Comparison of ENCODE assay signal across 8 cellular contexts in the genomic region with DNA sequence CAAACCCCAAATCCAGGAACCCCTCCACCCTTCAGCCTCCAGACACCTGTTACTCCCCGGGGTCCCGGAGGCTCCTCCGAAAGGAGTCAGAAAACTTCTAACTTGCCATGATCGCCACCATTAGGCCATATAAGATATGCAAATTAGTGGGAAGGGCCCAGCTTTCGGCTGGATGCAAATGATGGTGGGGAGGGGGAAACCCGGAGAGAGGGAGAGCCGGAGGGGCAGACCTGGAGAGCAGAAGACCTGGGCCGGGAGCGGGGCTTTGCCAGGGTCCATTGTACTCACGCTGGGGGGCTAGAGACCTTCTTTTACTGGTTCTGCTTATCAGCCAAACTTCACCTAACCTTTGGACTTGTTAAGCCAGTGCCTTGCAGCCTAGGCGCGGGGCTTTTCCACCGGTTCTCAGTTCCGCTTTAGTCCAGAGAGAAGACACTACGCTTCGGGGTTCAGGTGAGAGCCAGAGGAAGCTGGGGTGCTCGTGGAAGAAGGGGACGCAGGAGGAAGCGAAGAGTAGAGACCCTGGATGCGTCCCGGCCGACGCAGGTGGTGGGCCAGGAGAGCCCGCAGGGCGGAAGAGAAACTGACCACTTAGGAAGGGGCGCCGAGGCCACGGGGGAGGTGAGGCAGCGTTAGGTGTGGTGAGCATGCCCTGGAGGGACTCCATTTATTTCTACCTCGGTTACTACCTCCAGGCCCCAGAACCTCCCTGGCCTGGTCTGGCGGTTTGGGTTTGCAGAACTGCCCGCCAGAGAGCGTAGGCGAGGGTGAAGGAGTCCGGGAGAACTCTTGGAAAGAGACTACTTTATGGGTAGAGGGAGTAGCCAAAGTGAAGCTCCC. TPM values are rescaled to one million over a fixed set of nuclear protein-coding genes. Genes with fewer than 3 reads are reported as not detected.
DNase-seq lines count a peak whose midpoint lies in the region; ATAC-seq, FAIRE-seq and TF ChIP-seq lines count a peak whose summit lies in the region.

A gene with protein sequence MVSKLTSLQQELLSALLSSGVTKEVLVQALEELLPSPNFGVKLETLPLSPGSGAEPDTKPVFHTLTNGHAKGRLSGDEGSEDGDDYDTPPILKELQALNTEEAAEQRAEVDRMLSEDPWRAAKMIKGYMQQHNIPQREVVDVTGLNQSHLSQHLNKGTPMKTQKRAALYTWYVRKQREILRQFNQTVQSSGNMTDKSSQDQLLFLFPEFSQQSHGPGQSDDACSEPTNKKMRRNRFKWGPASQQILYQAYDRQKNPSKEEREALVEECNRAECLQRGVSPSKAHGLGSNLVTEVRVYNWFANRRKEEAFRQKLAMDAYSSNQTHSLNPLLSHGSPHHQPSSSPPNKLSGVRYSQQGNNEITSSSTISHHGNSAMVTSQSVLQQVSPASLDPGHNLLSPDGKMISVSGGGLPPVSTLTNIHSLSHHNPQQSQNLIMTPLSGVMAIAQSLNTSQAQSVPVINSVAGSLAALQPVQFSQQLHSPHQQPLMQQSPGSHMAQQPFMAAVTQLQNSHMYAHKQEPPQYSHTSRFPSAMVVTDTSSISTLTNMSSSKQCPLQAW (minus strand): TSS at position 99 of the 840 bp plus-strand sequence. CDS start 175 bp downstream, outside the sequence.

- DNase-seq in astrocyte (ENCODE audit: low read depth) (no peak), amygdala (lab: John Stamatoyannopoulos, UW) (no peak)
- no peak for DNase-seq in activated CD8-positive, alpha-beta memory T cell treated with anti-CD3 and anti-CD28 coated beads, Interleukin-2, amount 50 U/mL, for 48 hours

- H3K79me2 ChIP-seq in astrocyte (ENCODE audit: insufficient read depth, low read length) (no peaks in the 10 kb centered on the region), neural cell (replicated peaks; ENCODE audit: insufficient read depth, low read length) (no peaks in the 10 kb centered on the region)

- H3K4me1 Mint-ChIP-seq in astrocyte (ENCODE audit: low read depth, unreplicated experiment), result peaks cover 2% of the 10 kb centered on the region

- peak; percentile 68 for ATAC-seq in GM18868 (IDR thresholded peaks at IDR 0.05; ENCODE audit: unreplicated experiment)
- ATAC-seq in HG02840 (IDR thresholded peaks at IDR 0.05; ENCODE audit: low FRiP score, unreplicated experiment), result peak; percentile 42
- no peak for ATAC-seq in GM21360 (IDR thresholded peaks at IDR 0.05; ENCODE audit: unreplicated experiment)
- no peak for ATAC-seq in HG02870 (IDR thresholded peaks at IDR 0.05; ENCODE audit: unreplicated experiment)

- no peak for TF ChIP-seq CTCF in astrocyte (IDR thresholded peaks at IDR 0.05; ENCODE audit: insufficient read depth, low read depth, low read length)
- no peak for TF ChIP-seq CTCF in neural cell (IDR thresholded peaks at IDR 0.05; ENCODE audit: poor library complexity, severe bottlenecking)

- FAIRE-seq in astrocyte (lab: Jason Lieb, UNC), result no peak

- H3K9me3 Mint-ChIP-seq in astrocyte (ENCODE audit: unreplicated experiment), result peaks cover 2% of the 10 kb centered on the region

- H3K9me2 ChIP-seq in neural cell (ENCODE audit: insufficient read depth, low read length), result no peaks in the 10 kb centered on the region

- peaks cover 73% of the 10 kb centered on the region for H3K27me3 ChIP-seq in astrocyte (ENCODE audit: insufficient read depth, low read length)
- peaks cover 87% of the 10 kb centered on the region for H3K27me3 ChIP-seq in neural cell (ENCODE audit: insufficient read depth, low read depth, low read length)

- TF ChIP-seq EP300 in neural cell (conservative IDR thresholded peaks at IDR 0.05; ENCODE audit: poor library complexity, severe bottlenecking), result no peak

- peaks cover 66% of the 10 kb centered on the region for H3K27me3 Mint-ChIP-seq in astrocyte (ENCODE audit: low read depth, unreplicated experiment)

- peak within 1 kb of the TSS; percentile 41 for H3K27ac Mint-ChIP-seq in astrocyte (ENCODE audit: unreplicated experiment)

- no peaks in the 10 kb centered on the region for H3K9me3 ChIP-seq in astrocyte (ENCODE audit: insufficient read depth, low read depth, low read length)
- no peaks in the 10 kb centered on the region for H3K9me3 ChIP-seq in neural cell (ENCODE audit: low read length)

- TF ChIP-seq RAD21 in neural cell (conservative IDR thresholded peaks at IDR 0.05), result no peak

- H3K9ac ChIP-seq in astrocyte (ENCODE audit: low read length) (no peak within 1 kb of the TSS), neural cell (ENCODE audit: low read length) (no peak within 1 kb of the TSS)

- no peaks in the 10 kb centered on the region for H3F3A ChIP-seq in neural cell (ENCODE audit: insufficient read depth, low read length, poor library complexity, severe bottlenecking)

- H3K27ac ChIP-seq in astrocyte (ENCODE audit: low read depth, low read length) (no peak within 1 kb of the TSS), neural cell (ENCODE audit: low read length) (no peak within 1 kb of the TSS)

- H3K4me3 Mint-ChIP-seq in astrocyte (ENCODE audit: unreplicated experiment), result peak within 1 kb of the TSS; percentile 86

- H3K4me1 ChIP-seq in astrocyte (ENCODE audit: insufficient read depth, low read length), result peaks cover 21% of the 10 kb centered on the region

- H3K36me3 Mint-ChIP-seq in astrocyte (ENCODE audit: low read depth, unreplicated experiment), result peaks cover 2% of the 10 kb centered on the region

- H3K36me3 ChIP-seq in astrocyte (ENCODE audit: insufficient read depth, low read length) (no peaks in the 10 kb centered on the region), neural cell (ENCODE audit: insufficient read depth, low read length) (no peaks in the 10 kb centered on the region)

- H2AFZ ChIP-seq in astrocyte (ENCODE audit: low read depth, low read length) (peak within 1 kb of the TSS; percentile 42), neural cell (ENCODE audit: low read depth, low read length) (no peak within 1 kb of the TSS)

- H3K4me2 ChIP-seq in astrocyte (ENCODE audit: low read length), result peak within 1 kb of the TSS; percentile 81
- no peak within 1 kb of the TSS for H3K4me2 ChIP-seq in neural cell (ENCODE audit: low read length)

- H3K4me3 ChIP-seq in astrocyte (ENCODE audit: insufficient read depth, low read depth, low read length) (no peak within 1 kb of the TSS), neural cell (ENCODE audit: low read length) (peak within 1 kb of the TSS; percentile 48)

- H4K20me1 ChIP-seq in astrocyte (ENCODE audit: insufficient read depth, low read length) (no peaks in the 10 kb centered on the region), neural cell (ENCODE audit: insufficient read depth) (no peaks in the 10 kb centered on the region)

TF ChIP-seq in neural cell, 6 proteins besides CTCF, POLR2A, EP300 and RAD21:
- TF ChIP-seq TAF1 (IDR thresholded peaks at IDR 0.05; ENCODE audit: low read depth) (no peak), SMC3 (conservative IDR thresholded peaks at IDR 0.05; ENCODE audit: poor library complexity) (no peak), MXI1 (conservative IDR thresholded peaks at IDR 0.05; ENCODE audit: poor library complexity, severe bottlenecking) (no peak), POLR2AphosphoS5 (IDR thresholded peaks at IDR 0.05) (no peak), EZH2 (IDR thresholded peaks at IDR 0.05; ENCODE audit: borderline replicate concordance, insufficient read depth, low read length, poor library complexity, severe bottlenecking) (no peak)
- TF ChIP-seq, protein P1, sequence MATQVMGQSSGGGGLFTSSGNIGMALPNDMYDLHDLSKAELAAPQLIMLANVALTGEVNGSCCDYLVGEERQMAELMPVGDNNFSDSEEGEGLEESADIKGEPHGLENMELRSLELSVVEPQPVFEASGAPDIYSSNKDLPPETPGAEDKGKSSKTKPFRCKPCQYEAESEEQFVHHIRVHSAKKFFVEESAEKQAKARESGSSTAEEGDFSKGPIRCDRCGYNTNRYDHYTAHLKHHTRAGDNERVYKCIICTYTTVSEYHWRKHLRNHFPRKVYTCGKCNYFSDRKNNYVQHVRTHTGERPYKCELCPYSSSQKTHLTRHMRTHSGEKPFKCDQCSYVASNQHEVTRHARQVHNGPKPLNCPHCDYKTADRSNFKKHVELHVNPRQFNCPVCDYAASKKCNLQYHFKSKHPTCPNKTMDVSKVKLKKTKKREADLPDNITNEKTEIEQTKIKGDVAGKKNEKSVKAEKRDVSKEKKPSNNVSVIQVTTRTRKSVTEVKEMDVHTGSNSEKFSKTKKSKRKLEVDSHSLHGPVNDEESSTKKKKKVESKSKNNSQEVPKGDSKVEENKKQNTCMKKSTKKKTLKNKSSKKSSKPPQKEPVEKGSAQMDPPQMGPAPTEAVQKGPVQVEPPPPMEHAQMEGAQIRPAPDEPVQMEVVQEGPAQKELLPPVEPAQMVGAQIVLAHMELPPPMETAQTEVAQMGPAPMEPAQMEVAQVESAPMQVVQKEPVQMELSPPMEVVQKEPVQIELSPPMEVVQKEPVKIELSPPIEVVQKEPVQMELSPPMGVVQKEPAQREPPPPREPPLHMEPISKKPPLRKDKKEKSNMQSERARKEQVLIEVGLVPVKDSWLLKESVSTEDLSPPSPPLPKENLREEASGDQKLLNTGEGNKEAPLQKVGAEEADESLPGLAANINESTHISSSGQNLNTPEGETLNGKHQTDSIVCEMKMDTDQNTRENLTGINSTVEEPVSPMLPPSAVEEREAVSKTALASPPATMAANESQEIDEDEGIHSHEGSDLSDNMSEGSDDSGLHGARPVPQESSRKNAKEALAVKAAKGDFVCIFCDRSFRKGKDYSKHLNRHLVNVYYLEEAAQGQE (IDR thresholded peaks at IDR 0.05; ENCODE audit: borderline replicate concordance), result no peak
TF ChIP-seq in neural cell: peak in this region for 0.

RNA-seq across cellular contexts. Expression of the gene that starts here (rescaled TPM):
- 15.6 and 17.8 TPM in 2 replicates for total RNA-seq in astrocyte
- polyA plus RNA-seq in neural cell, result not detected in 2 replicates
- not detected in 2 replicates for polyA minus RNA-seq in neural cell

Comparison
In these comparisons a context has a peak if more than half of its experiments do, and no peak if none do; other contexts are left out.
1. ATAC-seq: peak in GM18868 (single experiment) and HG02840 (single experiment); none in GM21360 (single experiment) and HG02870 (single experiment).